17 cellular contexts compared by ENCODE assay signal in genomic region chr19:40625406-40626120, GRCh38. TPM values are rescaled to one million over a fixed set of nuclear protein-coding genes. Genes with fewer than 3 reads are reported as not detected.
DNase-seq lines count a peak whose midpoint lies in the region; ATAC-seq, FAIRE-seq and TF ChIP-seq lines count a peak whose summit lies in the region.
"Had no signal": no experiment of that assay in that cellular context is flagged by ENCODE, and none has a peak within 500 bp of the region (broad histone marks: within the 10 kb centered on the region; RNA-seq: fewer than 3 reads in every experiment).

No MANE protein-coding gene starts in this region.

- 23% methylated on average over 7 of the region's 7 CpGs for WGBS in GM12878 (ENCODE audit: insufficient coverage, insufficient replicate concordance, low lambda C conversion rate, missing lambda C conversion rate)

- H3K4me2 ChIP-seq in GM12878 (ENCODE audit: control insufficient read depth, insufficient read depth) = no peak overlapping the region

- peaks cover 47% of the 10 kb centered on the region for H3K36me3 Mint-ChIP-seq in activated CD4-positive, alpha-beta T cell treated with anti-CD3 and anti-CD28 coated beads for 36 hours (ENCODE audit: low read depth)
- H3K36me3 Mint-ChIP-seq in natural killer cell treated with Interleukin-12 subunit alpha and Interleukin-12 subunit beta and Interleukin-15 and Interleukin-18, amount 100 ng/mL, for 72 hours = peaks cover 12% of the 10 kb centered on the region

- FAIRE-seq in GM12878 (lab: Jason Lieb, UNC) = no peak
- FAIRE-seq: GM19239, TTC549 had no signal

- H3K27me3 Mint-ChIP-seq in activated CD4-positive, alpha-beta T cell treated with anti-CD3 and anti-CD28 coated beads for 36 hours = no peaks in the 10 kb centered on the region
- no peaks in the 10 kb centered on the region for H3K27me3 Mint-ChIP-seq in natural killer cell treated with Interleukin-12 subunit alpha and Interleukin-12 subunit beta and Interleukin-15 and Interleukin-18, amount 100 ng/mL, for 72 hours

- H3K4me3 Mint-ChIP-seq in activated CD4-positive, alpha-beta T cell treated with anti-CD3 and anti-CD28 coated beads for 36 hours = no peak overlapping the region
- no peak overlapping the region for H3K4me3 Mint-ChIP-seq in natural killer cell treated with Interleukin-12 subunit alpha and Interleukin-12 subunit beta and Interleukin-15 and Interleukin-18, amount 100 ng/mL, for 72 hours

- H2AFZ ChIP-seq in GM12878 (ENCODE audit: control insufficient read depth, low read depth, low read length) = no peak overlapping the region

- no peaks in the 10 kb centered on the region for H3K79me2 ChIP-seq in GM12878 (ENCODE audit: control insufficient read depth, insufficient read depth, low read length)

- RAD21 ChIA-PET in GM12878 (lab: Charles Lee; ENCODE audit: unreplicated experiment) = no interaction called here

- no peak for TF ChIP-seq RAD21 in GM12878 (IDR thresholded peaks at IDR 0.05; ENCODE audit: insufficient read depth, low read depth, low read length)

- H3K27ac ChIP-seq in GM12878 (ENCODE audit: control insufficient read depth, insufficient read depth) = no peak overlapping the region
- H3K27ac ChIP-seq: body of pancreas, upper lobe of left lung had no signal

- 0 out of 2 replicates have a peak, but pooled peaks cover 3% of the 10 kb centered on the region for H3K4me1 ChIP-seq in GM12878 (ENCODE audit: control insufficient read depth, insufficient read depth, low read length)

- peaks cover 12% of the 10 kb centered on the region for H3K4me1 Mint-ChIP-seq in activated CD4-positive, alpha-beta T cell treated with anti-CD3 and anti-CD28 coated beads for 36 hours
- H3K4me1 Mint-ChIP-seq in natural killer cell treated with Interleukin-12 subunit alpha and Interleukin-12 subunit beta and Interleukin-15 and Interleukin-18, amount 100 ng/mL, for 72 hours (ENCODE audit: low read depth in 2 of 2) = peaks cover 13 to 19% of the 10 kb centered on the region in 2 donors

- CTCF ChIA-PET in activated CD4-positive, alpha-beta T cell treated with anti-CD3 and anti-CD28 coated beads for 36 hours (lab: Charles Lee) = interaction anchor here (4.2 kb wide), 1 partner anchor 9 kb away, joined by 21 read pairs; no protein-coding TSS in a partner anchor
- CTCF ChIA-PET in GM12878 (lab: Yijun Ruan, JAX) = interaction anchor here (2.9 kb wide), 1 partner anchor 9 kb away, joined by 18 read pairs; no protein-coding TSS in a partner anchor

- no peak overlapping the region for H3K9ac ChIP-seq in GM12878 (ENCODE audit: control insufficient read depth, insufficient read depth, low read length)

- H3K27ac Mint-ChIP-seq in activated CD4-positive, alpha-beta T cell treated with anti-CD3 and anti-CD28 coated beads for 36 hours = peak overlapping the region; percentile 24
- peak overlapping the region; percentile 29 to 58 for H3K27ac Mint-ChIP-seq in natural killer cell treated with Interleukin-12 subunit alpha and Interleukin-12 subunit beta and Interleukin-15 and Interleukin-18, amount 100 ng/mL, for 72 hours

- no peaks in the 10 kb centered on the region; the same call in 2 of the 3 replicates for H3K9me3 ChIP-seq in GM12878 (replicated peaks; ENCODE audit: control insufficient read depth, insufficient read depth, low read length)
- H3K9me3 ChIP-seq: body of pancreas, upper lobe of left lung had no signal

- DNase-seq in activated CD4-positive, alpha-beta T cell treated with anti-CD3 and anti-CD28 coated beads for 36 hours = no peak
- DNase-seq in activated CD4-positive, alpha-beta T cell treated with anti-CD3 and anti-CD28 coated beads, Interleukin-2, amount 50 U/mL, for 48 hours = no peak
- DNase-seq in Caki2 (ENCODE audit: low read depth) (peak; percentile 52), GM12878 (ENCODE audit: low read depth, low spot score) (no peak), sciatic nerve (ENCODE audit: low spot score) (no peak), NK-92 (lab: John Stamatoyannopoulos, UW; ENCODE audit: unreplicated experiment) (no peak)
- DNase-seq in natural killer cell treated with Interleukin-12 subunit alpha and Interleukin-12 subunit beta and Interleukin-15 and Interleukin-18, amount 100 ng/mL, for 72 hours (ENCODE audit: low spot score) = no peak
- DNase-seq: activated gamma-delta T cell, body of pancreas, dermis blood vessel endothelial cell, NCI-H2171, upper lobe of left lung had no signal

- H3K27me3 ChIP-seq in GM12878 (replicated peaks in 1 of 2; ENCODE audit: control insufficient read depth in 2 of 2, insufficient read depth in 2 of 2, low read length in 1 of 2) = no peaks in the 10 kb centered on the region
- H3K27me3 ChIP-seq: body of pancreas, upper lobe of left lung had no signal

- ATAC-seq in activated CD4-positive, alpha-beta T cell treated with anti-CD3 and anti-CD28 coated beads for 36 hours = no peak
- ATAC-seq in GM12878 = peak; percentile 34; the same call in 2 of the 3 replicates
- ATAC-seq in natural killer cell treated with Interleukin-12 subunit alpha and Interleukin-12 subunit beta and Interleukin-15 and Interleukin-18, amount 100 ng/mL, for 72 hours = peak; percentile 43 to 54
- no peak for ATAC-seq in sciatic nerve
- no peak for ATAC-seq in GM18907 (IDR thresholded peaks at IDR 0.05; ENCODE audit: unreplicated experiment)
- ATAC-seq: body of pancreas, Panc1 had no signal

- no peaks in the 10 kb centered on the region for H4K20me1 ChIP-seq in GM12878 (ENCODE audit: control insufficient read depth, insufficient read depth)

- SMC1A ChIA-PET in GM12878 (lab: Charles Lee; ENCODE audit: uncharacterized antibody, unreplicated experiment) = interaction anchor here (1.7 kb wide), 1 partner anchor 9 kb away, joined by 5 read pairs; no protein-coding TSS in a partner anchor

- POLR2A ChIA-PET in activated CD4-positive, alpha-beta T cell treated with anti-CD3 and anti-CD28 coated beads for 36 hours (lab: Charles Lee) = no interaction called here
- POLR2A ChIA-PET in GM12878 (lab: Charles Lee) = no interaction called here

- in situ Hi-C loops in Caki2 (cut with HindIII; ENCODE audit: low pct_unique_long_range_greater_than_20kb, low sequenced_read_pairs) (no loop called here), GM12878 (cut with MboI) (no loop called here)

- H3K36me3 ChIP-seq in GM12878 (ENCODE audit: control insufficient read depth in 2 of 2, insufficient read depth in 2 of 2, low read length in 1 of 2) = no peaks in the 10 kb centered on the region; a peak in 1 of 4 replicates

- no peaks in the 10 kb centered on the region for H3K9me3 Mint-ChIP-seq in activated CD4-positive, alpha-beta T cell treated with anti-CD3 and anti-CD28 coated beads for 36 hours (ENCODE audit: low read depth)
- H3K9me3 Mint-ChIP-seq in natural killer cell treated with Interleukin-12 subunit alpha and Interleukin-12 subunit beta and Interleukin-15 and Interleukin-18, amount 100 ng/mL, for 72 hours = no peaks in the 10 kb centered on the region

- TF ChIP-seq CTCF in GM12878 (IDR thresholded peaks at IDR 0.05 in 2 of 3, conservative IDR thresholded peaks at IDR 0.05 in 1 of 3; ENCODE audit: control insufficient read depth in 2 of 3, extremely low read depth in 1 of 3, insufficient read depth in 1 of 3, low read depth in 3 of 3, low read length in 3 of 3) = no peak

- TF ChIP-seq EP300 in GM12878 (IDR thresholded peaks at IDR 0.05; ENCODE audit: borderline replicate concordance in 1 of 2, control insufficient read depth in 1 of 2, low read depth in 2 of 2, low read length in 2 of 2) = no peak

- H3K4me3 ChIP-seq in GM12878 = no peak overlapping the region
- H3K4me3 ChIP-seq: body of pancreas, SK-N-MC, upper lobe of left lung had no signal

- BruUV-seq in GM12878 (replicated peaks; lab: Mats Ljungman, UMichigan) = no TSS peak

- intact Hi-C loops in activated CD4-positive, alpha-beta T cell treated with anti-CD3 and anti-CD28 coated beads for 36 hours (cut with DNase I, micrococcal nuclease) = no loop called here
- intact Hi-C loops in GM12878 (cut with micrococcal nuclease; ENCODE audit: unreplicated experiment) (no loop called here), sciatic nerve (cut with DNase I) (no loop called here)

- TF ChIP-seq POLR2A in GM12878 (IDR thresholded peaks at IDR 0.05; ENCODE audit: low read depth, low read length) = no peak

RNA-seq across cellular contexts. Expression of gene LTBP4, which starts 24.4 kb away (rescaled TPM):
- total RNA-seq in activated CD4-positive, alpha-beta T cell treated with anti-CD3 and anti-CD28 coated beads for 36 hours = 100 to 1,000 TPM; 142 to 145 TPM
- total RNA-seq in Caki2 (2014; rRNA removed; shearing (Covaris generic); ENCODE audit: low replicate concordance) = 47.7 and 129 TPM in 2 replicates
- total RNA-seq in GM12878 (2013; cell fraction: nucleolus; rRNA removed) = 26.9 and 32.3 TPM in 2 replicates
- 6.6 and 8.5 TPM in 2 replicates for total RNA-seq in GM12878 (2014; rRNA removed)
- total RNA-seq in GM12878 (2014; rRNA removed; fragmentation: Illumina TruSeq; extraction: Trizol) = 3.1 and 3.7 TPM in 2 replicates
- total RNA-seq in GM12878 (2021) = 34.6 and 35.9 TPM in 2 replicates
- 29.6 TPM for polyA plus RNA-seq in GM12878 (2011; ENCODE audit: low read depth)
- polyA plus RNA-seq in GM12878 (2011; rRNA removed) = 1.5 and 2.7 TPM in 2 replicates
- polyA plus RNA-seq in GM12878 (2011; cell fraction: cytosol; rRNA removed) = 4.9 and 5.7 TPM in 2 replicates
- polyA plus RNA-seq in GM12878 (2011; cell fraction: nucleus; rRNA removed) = 24.7 and 25.2 TPM in 2 replicates
- polyA plus RNA-seq in GM12878 (2012) = 38.1 and 69.0 TPM in 2 replicates
- polyA plus RNA-seq in GM12878 (2014; fragmentation: Illumina TruSeq; extraction: Trizol) = 2.6 and 5.9 TPM in 2 replicates
- under 1 TPM in 1 of 2 experiments, not detected in 1; 0.09 TPM for polyA plus RNA-seq in GM12878 (2014; fragmentation: Nextera tagmentation; extraction: Ambion mirVana)
- polyA plus RNA-seq in GM12878 (2014; rRNA removed) = 21.8 and 23.5 TPM in 2 replicates
- 1 to 10 TPM; 8.8 to 9.5 TPM for polyA plus RNA-seq in GM12878 (2016; fragmentation: Nextera tagmentation; extraction: Ambion mirVana)
- 1.5 and 7.1 TPM in 2 replicates for polyA minus RNA-seq in GM12878 (2011; rRNA and poly(A)+ RNA removed)
- 14.1 and 19.4 TPM in 2 replicates for polyA minus RNA-seq in GM12878 (2011; cell fraction: cytosol; rRNA and poly(A)+ RNA removed)
- 3.0 and 6.6 TPM in 2 replicates for polyA minus RNA-seq in GM12878 (2011; cell fraction: nucleus; rRNA and poly(A)+ RNA removed)
- total RNA-seq in natural killer cell treated with Interleukin-12 subunit alpha and Interleukin-12 subunit beta and Interleukin-15 and Interleukin-18, amount 100 ng/mL, for 72 hours = 10 to 100 TPM; 28.1 to 59.0 TPM
- total RNA-seq in sciatic nerve = 1,227 TPM

RNA-seq across cellular contexts. Expression of gene SHKBP1, which starts 48.9 kb away (rescaled TPM):
- total RNA-seq in activated CD4-positive, alpha-beta T cell treated with anti-CD3 and anti-CD28 coated beads for 36 hours = 100 to 1,000 TPM; 100 to 155 TPM
- total RNA-seq in Caki2 (2014; rRNA removed; shearing (Covaris generic); ENCODE audit: low replicate concordance) = 92.6 and 137 TPM in 2 replicates
- 26.1 and 35.1 TPM in 2 replicates for total RNA-seq in GM12878 (2013; cell fraction: nucleolus; rRNA removed)
- total RNA-seq in GM12878 (2014; rRNA removed) = 60.8 and 79.0 TPM in 2 replicates
- 22.9 and 26.0 TPM in 2 replicates for total RNA-seq in GM12878 (2014; rRNA removed; fragmentation: Illumina TruSeq; extraction: Trizol)
- 111 and 115 TPM in 2 replicates for total RNA-seq in GM12878 (2021)
- 43.8 TPM for polyA plus RNA-seq in GM12878 (2011; ENCODE audit: low read depth)
- polyA plus RNA-seq in GM12878 (2011; rRNA removed) = 17.5 and 38.8 TPM in 2 replicates
- polyA plus RNA-seq in GM12878 (2011; cell fraction: cytosol; rRNA removed) = 59.2 and 80.0 TPM in 2 replicates
- polyA plus RNA-seq in GM12878 (2011; cell fraction: nucleus; rRNA removed) = 155 and 167 TPM in 2 replicates
- 84.1 and 89.2 TPM in 2 replicates for polyA plus RNA-seq in GM12878 (2012)
- polyA plus RNA-seq in GM12878 (2014; fragmentation: Illumina TruSeq; extraction: Trizol) = 30.6 and 55.0 TPM in 2 replicates
- polyA plus RNA-seq in GM12878 (2014; fragmentation: Nextera tagmentation; extraction: Ambion mirVana) = 10 to 100 TPM in 1 of 2 experiments, 1 to 10 TPM in 1; 2.3 to 15.1 TPM
- 96.3 and 111 TPM in 2 replicates for polyA plus RNA-seq in GM12878 (2014; rRNA removed)
- 100 to 1,000 TPM; 112 to 123 TPM for polyA plus RNA-seq in GM12878 (2016; fragmentation: Nextera tagmentation; extraction: Ambion mirVana)
- polyA minus RNA-seq in GM12878 (2011; rRNA and poly(A)+ RNA removed) = 47.3 and 87.5 TPM in 2 replicates
- 89.1 and 95.6 TPM in 2 replicates for polyA minus RNA-seq in GM12878 (2011; cell fraction: cytosol; rRNA and poly(A)+ RNA removed)
- polyA minus RNA-seq in GM12878 (2011; cell fraction: nucleus; rRNA and poly(A)+ RNA removed) = 33.5 and 51.2 TPM in 2 replicates
- total RNA-seq in natural killer cell treated with Interleukin-12 subunit alpha and Interleukin-12 subunit beta and Interleukin-15 and Interleukin-18, amount 100 ng/mL, for 72 hours = 100 to 1,000 TPM; 131 to 149 TPM
- total RNA-seq in sciatic nerve = 58.7 TPM

Comparison
In these comparisons a context has a peak if more than half of its experiments do, and no peak if none do; other contexts are left out.
1. ATAC-seq: peak in GM12878 (single experiment) and natural killer cell treated with Interleukin-12 subunit alpha and Interleukin-12 subunit beta and Interleukin-15 and Interleukin-18, amount 100 ng/mL, for 72 hours (2 of 2); none in activated CD4-positive, alpha-beta T cell treated with anti-CD3 and anti-CD28 coated beads for 36 hours (single experiment), sciatic nerve (single experiment) and GM18907 (single experiment).